In the genomic region with DNA sequence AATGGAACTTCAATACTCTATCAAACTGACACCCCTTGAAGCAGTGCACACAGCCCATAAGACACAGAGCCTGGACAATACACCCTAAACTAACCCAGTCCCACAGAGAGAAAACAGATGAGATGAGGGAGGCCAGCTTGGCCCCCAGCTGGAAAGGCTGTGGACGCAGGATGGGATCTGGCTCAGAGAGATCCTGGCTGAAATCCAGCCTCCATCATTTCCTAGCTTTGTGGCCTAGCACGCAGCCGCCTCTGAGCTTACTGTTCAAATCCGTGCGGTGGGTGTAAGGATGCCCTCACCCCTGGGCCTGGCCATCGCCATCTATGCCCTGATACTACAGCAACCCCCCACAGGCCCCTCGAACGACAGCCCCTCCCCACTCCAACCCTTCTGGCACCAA, we compare ENCODE assay signal across 9 cellular contexts. TPM values are rescaled to one million over a fixed set of nuclear protein-coding genes. Genes with fewer than 3 reads are reported as not detected.
DNase-seq lines count a peak whose midpoint lies in the region; ATAC-seq, FAIRE-seq and TF ChIP-seq lines count a peak whose summit lies in the region.
"Had no signal": no experiment of that assay in that cellular context is flagged by ENCODE, and none has a peak within 500 bp of the region (broad histone marks: within the 10 kb centered on the region; RNA-seq: fewer than 3 reads in every experiment).

No MANE protein-coding gene starts in this region.

- DNase-seq in right lobe of liver (no peak), HepG2 (ENCODE audit: low spot score) (no peak), fibroblast of peridontal ligament (ENCODE audit: extremely low read depth) (peak; percentile 67), vagina (ENCODE audit: extremely low spot score in 2 of 2) (no peak), GM20000 (ENCODE audit: low spot score) (no peak)
- no peak for DNase-seq in activated CD4-positive, alpha-beta memory T cell treated with anti-CD3 and anti-CD28 coated beads for 36 hours
- DNase-seq in NK-92 treated with Interleukin-12 subunit alpha and Interleukin-12 subunit beta, amount 100 ng/mL, for 24 hours (lab: John Stamatoyannopoulos, UW), result no peak
- DNase-seq: RPMI8226 had no signal

- TF ChIP-seq POLR2A in right lobe of liver (IDR thresholded peaks at IDR 0.05) (no peak), HepG2 (IDR thresholded peaks at IDR 0.05; ENCODE audit: insufficient read depth in 1 of 2, low read depth in 2 of 2, low read length in 2 of 2) (no peak), vagina (IDR thresholded peaks at IDR 0.05) (no peak)

- in situ Hi-C loops in HepG2 (cut with HindIII; ENCODE audit: extremely low pct_ligation_motif_present, low pct_unique_long_range_greater_than_20kb), result no loop called here

- no peak overlapping the region for H3K4me3 Mint-ChIP-seq in activated CD4-positive, alpha-beta memory T cell treated with anti-CD3 and anti-CD28 coated beads for 36 hours

- H3K27me3 ChIP-seq in right lobe of liver (no peaks in the 10 kb centered on the region), HepG2 (ENCODE audit: control insufficient read depth in 1 of 2, insufficient read depth in 2 of 2, low read length in 2 of 2) (no peaks in the 10 kb centered on the region), muscle layer of colon (ENCODE audit: control insufficient read depth in 1 of 2, insufficient read depth in 2 of 2, low read length in 2 of 2) (no peaks in the 10 kb centered on the region), vagina (no peaks in the 10 kb centered on the region)

- CTCF ChIA-PET in HepG2 (lab: Yijun Ruan, JAX; ENCODE audit: low intra/inter-chr PET ratio, low total read pairs), result no interaction called here
- CTCF ChIA-PET in activated CD4-positive, alpha-beta memory T cell treated with anti-CD3 and anti-CD28 coated beads for 36 hours (lab: Charles Lee), result interaction anchor here (0.5 kb wide), 1 partner anchor 440 kb away, joined by 3 read pairs; no protein-coding TSS in a partner anchor

- H3K9me3 ChIP-seq in right lobe of liver (no peaks in the 10 kb centered on the region), HepG2 (ENCODE audit: low read length) (no peaks in the 10 kb centered on the region), muscle layer of colon (ENCODE audit: low read length) (no peaks in the 10 kb centered on the region), vagina (no peaks in the 10 kb centered on the region)

- no peak overlapping the region for H3K27ac ChIP-seq in right lobe of liver
- no peak overlapping the region for H3K27ac ChIP-seq in HepG2 (ENCODE audit: extremely low read length, insufficient read depth, low read length)
- peak overlapping the region; percentile 60 for H3K27ac ChIP-seq in muscle layer of colon (ENCODE audit: low read depth, low read length)
- peak overlapping the region; percentile 77 for H3K27ac ChIP-seq in vagina

- TF ChIP-seq RAD21 in HepG2 (CRISPR knock-in tag; IDR thresholded peaks at IDR 0.05), result no peak

- FAIRE-seq in HepG2 (lab: Jason Lieb, UNC), result no peak

- ATAC-seq in right lobe of liver (peak; percentile 36 to 68 (median 50)), HepG2 (no peak)

- H2AFZ ChIP-seq in HepG2 (ENCODE audit: low read length), result no peak overlapping the region

- H3K4me3 ChIP-seq in right lobe of liver (no peak overlapping the region), HepG2 (replicated peaks in 1 of 3; ENCODE audit: insufficient read depth in 1 of 3, low read depth in 2 of 3, low read length in 3 of 3) (no peak overlapping the region), muscle layer of colon (ENCODE audit: low read depth in 1 of 2, low read length in 2 of 2) (peak overlapping the region in 1 of 2 donors; percentile 32), vagina (no peak overlapping the region)

- no peak for TF ChIP-seq EP300 in HepG2 (IDR thresholded peaks at IDR 0.05; ENCODE audit: low read depth in 2 of 2, low read length in 2 of 2)
- TF ChIP-seq EP300 in HepG2 (CRISPR knock-in tag; IDR thresholded peaks at IDR 0.05; ENCODE audit: borderline replicate concordance), result no peak

- no peak overlapping the region for H3K27ac Mint-ChIP-seq in activated CD4-positive, alpha-beta memory T cell treated with anti-CD3 and anti-CD28 coated beads for 36 hours

- BruUV-seq in HepG2 (replicated peaks; lab: Mats Ljungman, UMichigan), result no TSS peak

- POLR2A ChIA-PET in HepG2 (lab: Yijun Ruan, JAX), result no interaction called here
- POLR2A ChIA-PET in activated CD4-positive, alpha-beta memory T cell treated with anti-CD3 and anti-CD28 coated beads for 36 hours (lab: Charles Lee), result no interaction called here

- H3K9me3 Mint-ChIP-seq in activated CD4-positive, alpha-beta memory T cell treated with anti-CD3 and anti-CD28 coated beads for 36 hours, result no peaks in the 10 kb centered on the region

- intact Hi-C loops in right lobe of liver (cut with DNase I), result no loop called here
- intact Hi-C loops in HepG2 (cut with micrococcal nuclease; ENCODE audit: unreplicated experiment), result no loop called here
- intact Hi-C loops in vagina (cut with DNase I), result no loop called here
- intact Hi-C loops in activated CD4-positive, alpha-beta memory T cell treated with anti-CD3 and anti-CD28 coated beads for 36 hours (cut with micrococcal nuclease), result no loop called here

- H4K20me1 ChIP-seq in HepG2 (ENCODE audit: insufficient read depth, low read length), result no peaks in the 10 kb centered on the region

- peaks cover 4% of the 10 kb centered on the region for H3K36me3 Mint-ChIP-seq in activated CD4-positive, alpha-beta memory T cell treated with anti-CD3 and anti-CD28 coated beads for 36 hours

- TF ChIP-seq CTCF in right lobe of liver (IDR thresholded peaks at IDR 0.05) (no peak), HepG2 (CRISPR knock-in tag; IDR thresholded peaks at IDR 0.05) (no peak), vagina (IDR thresholded peaks at IDR 0.05) (no peak), GM20000 (IDR thresholded peaks at IDR 0.05; ENCODE audit: extremely low read depth, missing control alignments) (no peak)

- no peaks in the 10 kb centered on the region for H3K36me3 ChIP-seq in right lobe of liver
- H3K36me3 ChIP-seq in HepG2 (replicated peaks in 1 of 2; ENCODE audit: control insufficient read depth in 1 of 2, insufficient read depth in 2 of 2, low read length in 2 of 2), result peaks cover 5 to 10% of the 10 kb centered on the region in 2 experiments; a peak in 2 of 5 replicates
- H3K36me3 ChIP-seq in muscle layer of colon (ENCODE audit: insufficient read depth, low read length), result no peaks in the 10 kb centered on the region
- H3K36me3 ChIP-seq in vagina, result no peaks in the 10 kb centered on the region

- no peaks in the 10 kb centered on the region for H3K4me1 Mint-ChIP-seq in activated CD4-positive, alpha-beta memory T cell treated with anti-CD3 and anti-CD28 coated beads for 36 hours (ENCODE audit: low read depth)

- no peak overlapping the region for H3K4me2 ChIP-seq in HepG2 (ENCODE audit: low read depth, low read length)

- H3K4me1 ChIP-seq in right lobe of liver (peaks cover 0 to 10% (median 3%) of the 10 kb centered on the region in 4 donors), HepG2 (ENCODE audit: insufficient read depth, low read length) (peaks cover 42% of the 10 kb centered on the region), muscle layer of colon (ENCODE audit: insufficient read depth, low read length) (peaks cover 14% of the 10 kb centered on the region), vagina (peaks cover 22% of the 10 kb centered on the region)

- H3K79me2 ChIP-seq in HepG2 (ENCODE audit: insufficient read depth, low read length), result peaks cover 17% of the 10 kb centered on the region

- H3K9ac ChIP-seq in HepG2 (ENCODE audit: insufficient read depth, low read depth, low read length) (no peak overlapping the region), muscle layer of colon (ENCODE audit: low read length) (peak overlapping the region; percentile 49)

- H3K27me3 Mint-ChIP-seq in activated CD4-positive, alpha-beta memory T cell treated with anti-CD3 and anti-CD28 coated beads for 36 hours, result no peaks in the 10 kb centered on the region

- no CpG with 5 or more reads among the region's 8 CpGs for WGBS in right lobe of liver (ENCODE audit: insufficient coverage, low coverage, low lambda C conversion rate, missing lambda C conversion rate)
- 98% methylated on average over 6 of the region's 8 CpGs for WGBS in HepG2 (ENCODE audit: low lambda C conversion rate)

RNA-seq across cellular contexts. Expression of gene SNX8, which starts 32.7 kb away (rescaled TPM):
- total RNA-seq in right lobe of liver (10 to 100 TPM in 5 of 6 experiments, 1 to 10 TPM in 1; 9.1 to 26.2 (median 13.0) TPM), HepG2 (2016; rRNA removed; fragmentation: Illumina TruSeq; extraction: Trizol) (20.6 and 33.7 TPM in 2 replicates), vagina (8.3 TPM)
- 10.1 and 10.2 TPM in 2 replicates for total RNA-seq in HepG2 (2016; cell fraction: cytosol; rRNA removed; fragmentation: Illumina TruSeq; extraction: Trizol; ENCODE audit: low read depth)
- 22.2 and 35.3 TPM in 2 replicates for total RNA-seq in HepG2 (2016; cell fraction: insoluble cytoplasmic fraction; rRNA removed; fragmentation: Illumina TruSeq; extraction: Trizol)
- 13.0 and 13.3 TPM in 2 replicates for total RNA-seq in HepG2 (2016; cell fraction: membrane; rRNA removed; fragmentation: Illumina TruSeq; extraction: Trizol)
- total RNA-seq in HepG2 (2016; cell fraction: nucleus; rRNA removed; fragmentation: Illumina TruSeq; extraction: Trizol), result 18.8 and 19.1 TPM in 2 replicates
- polyA plus RNA-seq in HepG2 (2011; rRNA removed), result 45.2 and 46.2 TPM in 2 replicates
- polyA plus RNA-seq in HepG2 (2011; cell fraction: cytosol; rRNA removed), result 17.4 and 28.0 TPM in 2 replicates
- polyA plus RNA-seq in HepG2 (2011; cell fraction: nucleus; rRNA removed), result 34.3 and 35.3 TPM in 2 replicates
- polyA plus RNA-seq in HepG2 (2012), result 22.7 and 25.0 TPM in 2 replicates
- polyA plus RNA-seq in HepG2 (2016; cell fraction: cytosol; fragmentation: Illumina TruSeq; extraction: Trizol; ENCODE audit: low read depth), result 8.9 and 11.6 TPM in 2 replicates
- polyA plus RNA-seq in HepG2 (2016; cell fraction: insoluble cytoplasmic fraction; fragmentation: Illumina TruSeq; extraction: Trizol; ENCODE audit: low read depth), result 46.0 and 46.5 TPM in 2 replicates
- 14.2 and 16.9 TPM in 2 replicates for polyA plus RNA-seq in HepG2 (2016; cell fraction: membrane; fragmentation: Illumina TruSeq; extraction: Trizol; ENCODE audit: low read depth)
- polyA plus RNA-seq in HepG2 (2016; cell fraction: nucleus; fragmentation: Illumina TruSeq; extraction: Trizol; ENCODE audit: insufficient read depth, low read depth), result 34.2 and 34.5 TPM in 2 replicates
- 102 and 111 TPM in 2 replicates for polyA minus RNA-seq in HepG2 (2011; rRNA and poly(A)+ RNA removed; ENCODE audit: low replicate concordance)
- polyA minus RNA-seq in HepG2 (2011; cell fraction: cytosol; rRNA and poly(A)+ RNA removed), result 18.2 and 21.3 TPM in 2 replicates
- polyA minus RNA-seq in HepG2 (2011; cell fraction: nucleus; rRNA and poly(A)+ RNA removed), result 8.0 and 15.6 TPM in 2 replicates
- total RNA-seq in activated CD4-positive, alpha-beta memory T cell treated with anti-CD3 and anti-CD28 coated beads for 36 hours, result 10 to 100 TPM; 35.4 to 40.2 TPM

RNA-seq across cellular contexts. Expression of gene NUDT1, which starts 39.5 kb away (rescaled TPM):
- total RNA-seq in right lobe of liver, result 1 to 10 TPM; 1.6 to 4.1 (median 2.3) TPM
- total RNA-seq in HepG2 (2016; rRNA removed; fragmentation: Illumina TruSeq; extraction: Trizol), result 26.8 and 32.7 TPM in 2 replicates
- total RNA-seq in HepG2 (2016; cell fraction: cytosol; rRNA removed; fragmentation: Illumina TruSeq; extraction: Trizol; ENCODE audit: low read depth), result 11.4 TPM in 2 replicates
- 26.2 and 40.5 TPM in 2 replicates for total RNA-seq in HepG2 (2016; cell fraction: insoluble cytoplasmic fraction; rRNA removed; fragmentation: Illumina TruSeq; extraction: Trizol)
- total RNA-seq in HepG2 (2016; cell fraction: membrane; rRNA removed; fragmentation: Illumina TruSeq; extraction: Trizol), result 14.4 and 18.7 TPM in 2 replicates
- total RNA-seq in HepG2 (2016; cell fraction: nucleus; rRNA removed; fragmentation: Illumina TruSeq; extraction: Trizol), result 9.7 and 11.3 TPM in 2 replicates
- polyA plus RNA-seq in HepG2 (2011; rRNA removed), result 6.4 and 9.1 TPM in 2 replicates
- 8.6 and 15.0 TPM in 2 replicates for polyA plus RNA-seq in HepG2 (2011; cell fraction: cytosol; rRNA removed)
- 7.0 and 14.0 TPM in 2 replicates for polyA plus RNA-seq in HepG2 (2011; cell fraction: nucleus; rRNA removed)
- polyA plus RNA-seq in HepG2 (2012), result 9.3 and 12.3 TPM in 2 replicates
- polyA plus RNA-seq in HepG2 (2016; cell fraction: cytosol; fragmentation: Illumina TruSeq; extraction: Trizol; ENCODE audit: low read depth), result 11.6 and 16.1 TPM in 2 replicates
- 33.4 and 44.1 TPM in 2 replicates for polyA plus RNA-seq in HepG2 (2016; cell fraction: insoluble cytoplasmic fraction; fragmentation: Illumina TruSeq; extraction: Trizol; ENCODE audit: low read depth)
- 15.0 and 16.2 TPM in 2 replicates for polyA plus RNA-seq in HepG2 (2016; cell fraction: membrane; fragmentation: Illumina TruSeq; extraction: Trizol; ENCODE audit: low read depth)
- polyA plus RNA-seq in HepG2 (2016; cell fraction: nucleus; fragmentation: Illumina TruSeq; extraction: Trizol; ENCODE audit: insufficient read depth, low read depth), result 21.7 and 21.8 TPM in 2 replicates
- 10.9 and 35.3 TPM in 2 replicates for polyA minus RNA-seq in HepG2 (2011; rRNA and poly(A)+ RNA removed; ENCODE audit: low replicate concordance)
- polyA minus RNA-seq in HepG2 (2011; cell fraction: cytosol; rRNA and poly(A)+ RNA removed), result 3.8 and 4.1 TPM in 2 replicates
- polyA minus RNA-seq in HepG2 (2011; cell fraction: nucleus; rRNA and poly(A)+ RNA removed), result 1.2 and 1.3 TPM in 2 replicates
- 19.4 TPM for total RNA-seq in vagina
- total RNA-seq in activated CD4-positive, alpha-beta memory T cell treated with anti-CD3 and anti-CD28 coated beads for 36 hours, result 100 to 1,000 TPM; 112 to 114 TPM

RNA-seq across cellular contexts. Expression of gene MRM2, which starts 39.6 kb away (rescaled TPM):
- total RNA-seq in right lobe of liver (10 to 100 TPM in 4 of 6 experiments, 1 to 10 TPM in 2; 9.5 to 14.6 (median 11.5) TPM), HepG2 (2016; rRNA removed; fragmentation: Illumina TruSeq; extraction: Trizol) (34.2 and 42.6 TPM in 2 replicates), vagina (8.3 TPM)
- 13.1 and 15.3 TPM in 2 replicates for total RNA-seq in HepG2 (2016; cell fraction: cytosol; rRNA removed; fragmentation: Illumina TruSeq; extraction: Trizol; ENCODE audit: low read depth)
- total RNA-seq in HepG2 (2016; cell fraction: insoluble cytoplasmic fraction; rRNA removed; fragmentation: Illumina TruSeq; extraction: Trizol), result 32.0 and 45.6 TPM in 2 replicates
- total RNA-seq in HepG2 (2016; cell fraction: membrane; rRNA removed; fragmentation: Illumina TruSeq; extraction: Trizol), result 31.1 and 33.3 TPM in 2 replicates
- total RNA-seq in HepG2 (2016; cell fraction: nucleus; rRNA removed; fragmentation: Illumina TruSeq; extraction: Trizol), result 15.3 and 15.4 TPM in 2 replicates
- 13.2 and 15.8 TPM in 2 replicates for polyA plus RNA-seq in HepG2 (2011; rRNA removed)
- polyA plus RNA-seq in HepG2 (2011; cell fraction: cytosol; rRNA removed), result 11.1 and 11.7 TPM in 2 replicates
- polyA plus RNA-seq in HepG2 (2011; cell fraction: nucleus; rRNA removed), result 5.3 and 6.1 TPM in 2 replicates
- 13.3 and 14.1 TPM in 2 replicates for polyA plus RNA-seq in HepG2 (2012)
- 12.8 and 16.1 TPM in 2 replicates for polyA plus RNA-seq in HepG2 (2016; cell fraction: cytosol; fragmentation: Illumina TruSeq; extraction: Trizol; ENCODE audit: low read depth)
- 46.0 and 53.3 TPM in 2 replicates for polyA plus RNA-seq in HepG2 (2016; cell fraction: insoluble cytoplasmic fraction; fragmentation: Illumina TruSeq; extraction: Trizol; ENCODE audit: low read depth)
- polyA plus RNA-seq in HepG2 (2016; cell fraction: membrane; fragmentation: Illumina TruSeq; extraction: Trizol; ENCODE audit: low read depth), result 22.1 and 24.5 TPM in 2 replicates
- polyA plus RNA-seq in HepG2 (2016; cell fraction: nucleus; fragmentation: Illumina TruSeq; extraction: Trizol; ENCODE audit: insufficient read depth, low read depth), result 29.4 and 33.1 TPM in 2 replicates
- polyA minus RNA-seq in HepG2 (2011; rRNA and poly(A)+ RNA removed; ENCODE audit: low replicate concordance), result 13.9 and 40.9 TPM in 2 replicates
- 2.8 and 5.7 TPM in 2 replicates for polyA minus RNA-seq in HepG2 (2011; cell fraction: cytosol; rRNA and poly(A)+ RNA removed)
- polyA minus RNA-seq in HepG2 (2011; cell fraction: nucleus; rRNA and poly(A)+ RNA removed), result 4.8 and 7.1 TPM in 2 replicates
- total RNA-seq in activated CD4-positive, alpha-beta memory T cell treated with anti-CD3 and anti-CD28 coated beads for 36 hours, result 10 to 100 TPM; 25.5 to 26.9 TPM

RNA-seq across cellular contexts. Expression of gene MAD1L1, which starts 48.8 kb away (rescaled TPM):
- total RNA-seq in right lobe of liver (10 to 100 TPM; 15.1 to 37.4 (median 20.5) TPM), HepG2 (2016; rRNA removed; fragmentation: Illumina TruSeq; extraction: Trizol) (53.3 and 64.7 TPM in 2 replicates), vagina (62.4 TPM)
- 47.7 and 50.1 TPM in 2 replicates for total RNA-seq in HepG2 (2016; cell fraction: cytosol; rRNA removed; fragmentation: Illumina TruSeq; extraction: Trizol; ENCODE audit: low read depth)
- 48.4 and 60.1 TPM in 2 replicates for total RNA-seq in HepG2 (2016; cell fraction: insoluble cytoplasmic fraction; rRNA removed; fragmentation: Illumina TruSeq; extraction: Trizol)
- total RNA-seq in HepG2 (2016; cell fraction: membrane; rRNA removed; fragmentation: Illumina TruSeq; extraction: Trizol), result 27.3 and 29.1 TPM in 2 replicates
- 29.9 and 32.7 TPM in 2 replicates for total RNA-seq in HepG2 (2016; cell fraction: nucleus; rRNA removed; fragmentation: Illumina TruSeq; extraction: Trizol)
- 17.4 and 21.4 TPM in 2 replicates for polyA plus RNA-seq in HepG2 (2011; rRNA removed)
- 10.9 and 20.1 TPM in 2 replicates for polyA plus RNA-seq in HepG2 (2011; cell fraction: cytosol; rRNA removed)
- polyA plus RNA-seq in HepG2 (2011; cell fraction: nucleus; rRNA removed), result 35.5 and 46.7 TPM in 2 replicates
- polyA plus RNA-seq in HepG2 (2012), result 10.5 and 17.0 TPM in 2 replicates
- polyA plus RNA-seq in HepG2 (2016; cell fraction: cytosol; fragmentation: Illumina TruSeq; extraction: Trizol; ENCODE audit: low read depth), result 8.6 and 11.6 TPM in 2 replicates
- polyA plus RNA-seq in HepG2 (2016; cell fraction: insoluble cytoplasmic fraction; fragmentation: Illumina TruSeq; extraction: Trizol; ENCODE audit: low read depth), result 22.4 and 37.7 TPM in 2 replicates
- 10.8 and 11.3 TPM in 2 replicates for polyA plus RNA-seq in HepG2 (2016; cell fraction: membrane; fragmentation: Illumina TruSeq; extraction: Trizol; ENCODE audit: low read depth)
- polyA plus RNA-seq in HepG2 (2016; cell fraction: nucleus; fragmentation: Illumina TruSeq; extraction: Trizol; ENCODE audit: insufficient read depth, low read depth), result 31.9 and 32.8 TPM in 2 replicates
- polyA minus RNA-seq in HepG2 (2011; rRNA and poly(A)+ RNA removed; ENCODE audit: low replicate concordance), result 26.5 and 51.4 TPM in 2 replicates
- 24.4 and 27.0 TPM in 2 replicates for polyA minus RNA-seq in HepG2 (2011; cell fraction: cytosol; rRNA and poly(A)+ RNA removed)
- 22.9 and 27.4 TPM in 2 replicates for polyA minus RNA-seq in HepG2 (2011; cell fraction: nucleus; rRNA and poly(A)+ RNA removed)
- total RNA-seq in activated CD4-positive, alpha-beta memory T cell treated with anti-CD3 and anti-CD28 coated beads for 36 hours, result 10 to 100 TPM; 44.4 to 47.8 TPM

Comparison
In these comparisons a context has a peak if more than half of its experiments do, and no peak if none do; other contexts are left out.
1. H3K27ac ChIP-seq: peak in muscle layer of colon (single experiment) and vagina (single experiment); none in right lobe of liver (0 of 3) and HepG2 (single experiment).